1 cellular context compared by ENCODE assay signal in the genomic region with DNA sequence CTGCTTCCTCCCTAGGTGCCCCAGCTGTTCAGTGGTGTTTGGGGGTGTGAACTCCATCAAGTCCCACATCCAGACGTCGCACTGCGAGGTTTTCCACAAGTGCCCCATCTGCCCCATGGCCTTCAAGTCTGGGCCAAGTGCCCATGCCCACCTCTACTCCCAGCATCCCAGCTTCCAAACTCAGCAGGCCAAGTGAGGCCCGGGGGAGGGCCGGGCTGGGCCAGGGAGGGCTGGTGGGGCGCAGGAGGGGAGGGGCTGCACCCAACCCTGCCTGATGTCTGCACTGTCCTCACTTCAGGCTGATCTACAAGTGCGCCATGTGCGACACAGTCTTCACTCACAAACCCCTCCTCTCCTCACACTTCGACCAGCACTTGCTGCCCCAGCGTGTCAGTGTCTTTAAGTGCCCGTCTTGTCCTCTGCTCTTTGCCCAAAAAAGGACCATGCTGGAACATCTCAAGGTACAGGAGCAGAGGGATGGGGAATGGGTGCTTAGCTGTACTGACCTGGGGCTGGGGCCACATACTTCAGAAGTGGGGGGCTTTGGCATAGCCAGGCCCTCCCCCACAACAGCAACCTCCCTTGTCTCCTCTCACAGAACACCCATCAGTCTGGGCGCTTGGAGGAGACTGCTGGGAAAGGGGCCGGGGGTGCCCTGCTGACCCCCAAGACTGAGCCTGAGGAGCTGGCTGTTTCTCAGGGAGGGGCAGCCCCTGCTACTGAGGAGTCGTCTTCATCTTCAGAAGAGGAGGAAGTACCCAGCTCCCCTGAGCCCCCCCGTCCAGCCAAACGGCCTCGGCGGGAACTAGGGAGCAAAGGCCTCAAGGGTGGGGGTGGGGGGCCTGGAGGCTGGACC.
TF ChIP-seq lines count a peak whose summit lies in the region.

No MANE protein-coding gene starts in this region.

TF ChIP-seq in HepG2, 621 proteins besides CTCF, POLR2A, EP300 and RAD21 (continued from another document):
- TF ChIP-seq, protein P1, sequence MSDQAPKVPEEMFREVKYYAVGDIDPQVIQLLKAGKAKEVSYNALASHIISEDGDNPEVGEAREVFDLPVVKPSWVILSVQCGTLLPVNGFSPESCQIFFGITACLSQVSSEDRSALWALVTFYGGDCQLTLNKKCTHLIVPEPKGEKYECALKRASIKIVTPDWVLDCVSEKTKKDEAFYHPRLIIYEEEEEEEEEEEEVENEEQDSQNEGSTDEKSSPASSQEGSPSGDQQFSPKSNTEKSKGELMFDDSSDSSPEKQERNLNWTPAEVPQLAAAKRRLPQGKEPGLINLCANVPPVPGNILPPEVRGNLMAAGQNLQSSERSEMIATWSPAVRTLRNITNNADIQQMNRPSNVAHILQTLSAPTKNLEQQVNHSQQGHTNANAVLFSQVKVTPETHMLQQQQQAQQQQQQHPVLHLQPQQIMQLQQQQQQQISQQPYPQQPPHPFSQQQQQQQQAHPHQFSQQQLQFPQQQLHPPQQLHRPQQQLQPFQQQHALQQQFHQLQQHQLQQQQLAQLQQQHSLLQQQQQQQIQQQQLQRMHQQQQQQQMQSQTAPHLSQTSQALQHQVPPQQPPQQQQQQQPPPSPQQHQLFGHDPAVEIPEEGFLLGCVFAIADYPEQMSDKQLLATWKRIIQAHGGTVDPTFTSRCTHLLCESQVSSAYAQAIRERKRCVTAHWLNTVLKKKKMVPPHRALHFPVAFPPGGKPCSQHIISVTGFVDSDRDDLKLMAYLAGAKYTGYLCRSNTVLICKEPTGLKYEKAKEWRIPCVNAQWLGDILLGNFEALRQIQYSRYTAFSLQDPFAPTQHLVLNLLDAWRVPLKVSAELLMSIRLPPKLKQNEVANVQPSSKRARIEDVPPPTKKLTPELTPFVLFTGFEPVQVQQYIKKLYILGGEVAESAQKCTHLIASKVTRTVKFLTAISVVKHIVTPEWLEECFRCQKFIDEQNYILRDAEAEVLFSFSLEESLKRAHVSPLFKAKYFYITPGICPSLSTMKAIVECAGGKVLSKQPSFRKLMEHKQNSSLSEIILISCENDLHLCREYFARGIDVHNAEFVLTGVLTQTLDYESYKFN (CRISPR knock-in tag; conservative IDR thresholded peaks at IDR 0.05), result no peak
- TF ChIP-seq ZNF446 (CRISPR knock-in tag; IDR thresholded peaks at IDR 0.05) (no peak), SNAI1 (CRISPR knock-in tag; IDR thresholded peaks at IDR 0.05; ENCODE audit: borderline replicate concordance) (no peak), NFIB (CRISPR knock-in tag; IDR thresholded peaks at IDR 0.05; ENCODE audit: borderline replicate concordance) (no peak), GZF1 (CRISPR knock-in tag; IDR thresholded peaks at IDR 0.05) (no peak), RORA (CRISPR knock-in tag; IDR thresholded peaks at IDR 0.05) (no peak), CREM (IDR thresholded peaks at IDR 0.05) (no peak), CREM (CRISPR knock-in tag; IDR thresholded peaks at IDR 0.05) (no peak), ZBTB38 (CRISPR knock-in tag; IDR thresholded peaks at IDR 0.05) (0 out of 2 replicates have a peak, but pooled peaks have one; percentile 15)
